ENCODE assay signal across 20 cellular contexts in genomic region chr10:87101996-87102395, GRCh38.
"Had no signal": no experiment of that assay in that cellular context is flagged by ENCODE, and none has a peak within 500 bp of the region (broad histone marks: within the 10 kb centered on the region; RNA-seq: fewer than 3 reads in every experiment).

No MANE protein-coding gene starts in this region.

- FAIRE-seq: pancreas, small intestine had no signal

- DNase-seq: naive thymus-derived CD8-positive, alpha-beta T cell; nephron progenitor cell; nucleus accumbens; pancreas; right cardiac atrium; right lobe of liver; sigmoid colon; small intestine; stimulated activated CD4-positive, alpha-beta T cell treated with anti-CD3 and anti-CD28 coated beads, Interleukin-15, amount 100 ng/mL, for 24 hours; stimulated activated CD4-positive, alpha-beta T cell treated with anti-CD3 and anti-CD28 coated beads, Interleukin-2, amount 100 ng/mL, for 24 hours; stimulated activated CD4-positive, alpha-beta T cell treated with anti-CD3 and anti-CD28 coated beads, Interleukin-2, amount 100 ng/mL, for 48 hours; stimulated activated CD4-positive, alpha-beta T cell treated with anti-CD3 and anti-CD28 coated beads, Interleukin-4, amount 100 ng/mL, for 24 hours; stimulated activated naive B cell treated with anti-CD40 and anti-IgM and Interleukin-4, amounts not matched to agents 10 μg/mL and 1 μg/mL and 100 μg/mL, for 72 hours; stimulated activated naive CD4-positive, alpha-beta T cell treated with Interleukin-2 at 50 U/mL for 16 hours; stomach; testis; tibial artery; transverse colon; upper lobe of right lung; uterus had no signal
